Comparison of ENCODE assay signal across 14 cellular contexts in the genomic region with DNA sequence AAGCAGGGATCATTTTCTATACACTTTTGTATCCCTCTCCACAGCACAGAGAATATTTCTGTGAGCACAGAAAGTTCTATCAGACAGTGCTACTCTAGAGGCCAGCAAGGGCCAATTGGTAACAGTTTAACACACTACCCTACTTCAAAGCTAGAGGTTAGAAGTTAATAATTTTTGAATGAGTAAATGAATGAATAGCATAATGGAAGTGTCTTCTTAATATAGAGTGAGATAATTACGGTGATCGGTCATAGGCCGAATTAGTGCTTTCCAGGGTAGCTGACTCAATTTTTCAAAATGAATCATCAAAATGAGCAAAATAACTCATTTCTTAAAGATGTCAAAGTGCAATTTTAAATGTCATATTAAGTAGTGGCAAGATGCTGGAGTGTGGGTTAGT.
A peak's percentile ranks its signal among the peaks of the same experiment; 100 is the strongest.
DNase-seq lines count a peak whose midpoint lies in the region; ATAC-seq and TF ChIP-seq lines count a peak whose summit lies in the region.
"Had no signal": no experiment of that assay in that cellular context is flagged by ENCODE, and none has a peak within 500 bp of the region (broad histone marks: within the 10 kb centered on the region; RNA-seq: fewer than 3 reads in every experiment).

No MANE protein-coding gene starts in this region.

- no peak overlapping the region for H3K27ac ChIP-seq in endodermal cell (ENCODE audit: low read depth, low read length)
- H3K27ac ChIP-seq: transverse colon had no signal

- H3K36me3 ChIP-seq in endodermal cell (ENCODE audit: control insufficient read depth, insufficient read depth, low read length): no peaks in the 10 kb centered on the region
- H3K36me3 ChIP-seq: transverse colon had no signal

- no peak overlapping the region for H3K27ac Mint-ChIP-seq in endodermal cell
- H3K27ac Mint-ChIP-seq: natural killer cell treated with Interleukin-12 subunit alpha and Interleukin-12 subunit beta and Interleukin-15 and Interleukin-18, amount 100 ng/mL, for 72 hours had no signal

- H3K4me3 Mint-ChIP-seq in endodermal cell: no peak overlapping the region
- H3K4me3 Mint-ChIP-seq: natural killer cell treated with Interleukin-12 subunit alpha and Interleukin-12 subunit beta and Interleukin-15 and Interleukin-18, amount 100 ng/mL, for 72 hours had no signal

- no peaks in the 10 kb centered on the region for H3K4me1 Mint-ChIP-seq in endodermal cell

- peak; percentile 81 for ATAC-seq in GM18499 (IDR thresholded peaks at IDR 0.05; ENCODE audit: insufficient read depth, unreplicated experiment)
- peak; percentile 56 for ATAC-seq in GM19455 (IDR thresholded peaks at IDR 0.05; ENCODE audit: unreplicated experiment)
- ATAC-seq in HG02852 (IDR thresholded peaks at IDR 0.05; ENCODE audit: unreplicated experiment): peak; percentile 57
- ATAC-seq in HG03442 (IDR thresholded peaks at IDR 0.05; ENCODE audit: unreplicated experiment): peak; percentile 80
- ATAC-seq: natural killer cell treated with Interleukin-12 subunit alpha and Interleukin-12 subunit beta and Interleukin-15 and Interleukin-18, amount 100 ng/mL, for 72 hours had no signal

- no peak for DNase-seq in COR-L47 (lab: John Stamatoyannopoulos, UW)
- no peak for DNase-seq in NCI-H774 (lab: John Stamatoyannopoulos, UW)
- no peak for DNase-seq in endodermal cell
- no peak for DNase-seq in NCI-H1105 (lab: John Stamatoyannopoulos, UW)
- DNase-seq: anterior cingulate cortex, DMS 273 treated with DMSO at 0.1 percent for 48 hours, foreskin melanocyte, NCI-H226, transverse colon had no signal

- peaks cover 19% of the 10 kb centered on the region for H3K27me3 ChIP-seq in endodermal cell (ENCODE audit: control insufficient read depth, insufficient read depth, low read length, poor library complexity, severe bottlenecking)
- H3K27me3 ChIP-seq: transverse colon had no signal

- H3K27me3 Mint-ChIP-seq in endodermal cell (ENCODE audit: insufficient read depth): peaks cover 2% of the 10 kb centered on the region
- H3K27me3 Mint-ChIP-seq: natural killer cell treated with Interleukin-12 subunit alpha and Interleukin-12 subunit beta and Interleukin-15 and Interleukin-18, amount 100 ng/mL, for 72 hours had no signal

- no peak for TF ChIP-seq CTCF in endodermal cell (conservative IDR thresholded peaks at IDR 0.05)

- H3K36me3 Mint-ChIP-seq in endodermal cell (ENCODE audit: low read depth): no peaks in the 10 kb centered on the region
- H3K36me3 Mint-ChIP-seq: natural killer cell treated with Interleukin-12 subunit alpha and Interleukin-12 subunit beta and Interleukin-15 and Interleukin-18, amount 100 ng/mL, for 72 hours had no signal

- H3K9ac ChIP-seq in endodermal cell (ENCODE audit: extremely low read depth, low read length, poor library complexity, severe bottlenecking): no peak overlapping the region

- H3K9me3 Mint-ChIP-seq in endodermal cell: no peaks in the 10 kb centered on the region

- 98 to 100% methylated on average over 2 to 3 of the region's 3 CpGs for WGBS in endodermal cell (ENCODE audit: insufficient coverage in 1 of 2, insufficient read length in 1 of 2), 2 experiments

- no peaks in the 10 kb centered on the region for H3K9me3 ChIP-seq in endodermal cell (ENCODE audit: control insufficient read depth, low read length)
- H3K9me3 ChIP-seq: transverse colon had no signal

- H3K4me3 ChIP-seq in endodermal cell (ENCODE audit: low read length): no peak overlapping the region
- H3K4me3 ChIP-seq: transverse colon had no signal

- no peaks in the 10 kb centered on the region for H3K4me1 ChIP-seq in endodermal cell (ENCODE audit: control insufficient read depth, insufficient read depth, low read length)
- H3K4me1 ChIP-seq: transverse colon had no signal
